Comparison of ENCODE assay signal across 8 cellular contexts in the genomic region with DNA sequence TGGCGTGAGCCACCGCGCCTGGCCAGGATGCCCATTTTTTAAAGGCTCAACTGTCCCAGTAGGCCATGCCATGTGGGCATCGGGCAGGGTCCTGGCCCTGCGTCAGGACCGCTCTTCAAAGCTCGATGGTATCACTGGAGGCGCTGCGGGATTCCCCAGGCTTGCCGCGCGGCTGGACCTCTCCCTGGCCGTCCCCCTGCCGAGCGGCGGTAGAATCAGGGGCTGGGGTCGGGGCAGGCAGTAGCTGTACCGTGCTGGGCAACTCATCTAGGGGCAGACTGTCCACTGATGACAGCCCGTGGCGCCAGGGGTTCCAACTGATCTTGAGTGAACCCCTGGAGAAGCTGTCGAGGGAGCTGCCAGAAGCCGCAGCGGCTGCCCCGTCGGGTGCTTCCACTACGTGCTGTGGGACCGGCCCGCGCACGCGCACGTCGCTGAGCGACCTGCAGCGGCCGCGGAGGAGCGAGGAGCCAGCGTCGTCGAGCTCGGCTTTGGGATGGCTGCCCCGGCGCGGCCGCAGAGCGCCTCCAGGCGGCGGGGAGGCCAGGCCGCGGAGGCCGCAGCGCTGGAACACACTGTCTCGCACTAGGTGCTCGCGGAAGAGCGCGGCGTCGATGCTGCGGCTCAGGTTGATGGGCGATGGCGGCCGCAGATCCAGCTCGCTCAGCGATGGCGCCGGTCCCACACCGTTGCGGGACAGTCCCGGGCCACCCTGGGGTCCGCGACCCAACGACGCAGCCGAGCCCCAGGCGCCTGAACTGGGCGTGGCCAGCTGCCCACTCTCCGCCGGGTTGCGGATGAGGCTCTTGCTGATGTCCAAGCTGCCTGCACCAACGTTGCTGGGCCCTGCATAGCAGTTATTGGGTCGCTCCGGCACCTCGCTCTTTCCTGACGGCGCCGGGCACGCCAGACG. TPM values are rescaled to one million over a fixed set of nuclear protein-coding genes. Genes with fewer than 3 reads are reported as not detected.
DNase-seq lines count a peak whose midpoint lies in the region; ATAC-seq and TF ChIP-seq lines count a peak whose summit lies in the region.

No MANE protein-coding gene starts in this region.

- H3K27ac ChIP-seq in H9 (ENCODE audit: insufficient read length, low read depth, low read length): no peak overlapping the region
- peak overlapping the region; percentile 17 to 87 for H3K27ac ChIP-seq in lung (ENCODE audit: low read depth in 1 of 2, low read length in 1 of 2)

- H3K9me3 ChIP-seq in H9 (ENCODE audit: control insufficient read depth, low read depth, low read length) (no peaks in the 10 kb centered on the region), lung (ENCODE audit: control insufficient read depth in 2 of 2, insufficient read depth in 1 of 2, low read length in 1 of 2) (no peaks in the 10 kb centered on the region)

- H3K4me3 Mint-ChIP-seq in H9: peak overlapping the region; percentile 70 to 85

- DNase-seq in AG09319 (ENCODE audit: extremely low read depth, low read depth): peak; percentile 67
- peak; percentile 90 for DNase-seq in H9
- peak; percentile 43 for DNase-seq in NCI-H524 treated with DMSO at 0.1 percent for 48 hours (lab: John Stamatoyannopoulos, UW)
- peak; percentile 33 to 77 (median 69) for DNase-seq in activated CD8-positive, alpha-beta memory T cell treated with anti-CD3 and anti-CD28 coated beads for 48 hours (ENCODE audit: low read depth in 2 of 3, low spot score in 2 of 3)
- peak; percentile 71 for DNase-seq in effector CD8-positive, alpha-beta T cell (lab: John Stamatoyannopoulos, UW)
- peak; percentile 88 for DNase-seq in lung (ENCODE audit: low spot score)
- DNase-seq in stimulated activated CD4-positive, alpha-beta T cell treated with anti-CD3 and anti-CD28 coated beads, Interleukin-4, amount 100 ng/mL, for 4 hours: peak; percentile 73 to 79
- DNase-seq in UCSD-AML1 (lab: John Stamatoyannopoulos, UW; ENCODE audit: unreplicated experiment): no peak

- H3K18ac ChIP-seq in H9 (ENCODE audit: insufficient read length, low read depth, low read length): no peak overlapping the region

- no peaks in the 10 kb centered on the region for H4K20me1 ChIP-seq in H9 (ENCODE audit: control insufficient read depth, insufficient read depth, insufficient read length)

- no peak overlapping the region for H2BK5ac ChIP-seq in H9 (ENCODE audit: insufficient read length, low read length)

- no peak overlapping the region for H2BK12ac ChIP-seq in H9 (ENCODE audit: insufficient read length, low read depth, low read length)

- no peak overlapping the region for H2BK120ac ChIP-seq in H9 (ENCODE audit: low read depth, low read length, poor library complexity, severe bottlenecking)

- H3K79me1 ChIP-seq in H9 (ENCODE audit: insufficient read depth, low read depth, low read length, poor library complexity, severe bottlenecking): no peaks in the 10 kb centered on the region

- peaks cover 14% of the 10 kb centered on the region for H3K23me2 ChIP-seq in H9 (ENCODE audit: insufficient read length, low read depth, low read length, poor library complexity, severe bottlenecking)

- H3K27me3 ChIP-seq in H9 (ENCODE audit: insufficient read depth, low read length) (no peaks in the 10 kb centered on the region), lung (ENCODE audit: control insufficient read depth, insufficient read depth) (no peaks in the 10 kb centered on the region)

- ATAC-seq in lung (ENCODE audit: insufficient read depth, low FRiP score): peak; percentile 87

- no peak overlapping the region for H3K56ac ChIP-seq in H9 (ENCODE audit: insufficient read length, low read depth, low read length)

- H3K4me3 ChIP-seq in lung: peak overlapping the region; percentile 49

- TF ChIP-seq CTCF in AG09319 (IDR thresholded peaks at IDR 0.05; ENCODE audit: low read depth, low read length) (peak; percentile 47), H9 (conservative IDR thresholded peaks at IDR 0.05) (peak; percentile 83), lung (IDR thresholded peaks at IDR 0.05; ENCODE audit: control extremely low read depth, extremely low read depth) (peak; percentile 81)

- no peak overlapping the region for H3K27ac Mint-ChIP-seq in H9

- no peak overlapping the region; the same call in 1 of the 2 replicates for H3K14ac ChIP-seq in H9 (ENCODE audit: insufficient read depth, low read length)

- H3K4me2 ChIP-seq in H9 (ENCODE audit: insufficient read depth, insufficient read length, low read length): peak overlapping the region; percentile 37

- peaks cover 0 to 17% of the 10 kb centered on the region in 2 donors for H3K36me3 ChIP-seq in lung (ENCODE audit: control insufficient read depth in 2 of 2, insufficient read depth in 2 of 2, low read length in 2 of 2)

- peaks cover 2 to 19% (median 10%) of the 10 kb centered on the region in 3 experiments; a peak in 6 of 7 replicates for H3K36me3 Mint-ChIP-seq in H9 (ENCODE audit: insufficient read depth in 1 of 3, low read depth in 3 of 3)

- H3K23ac ChIP-seq in H9 (ENCODE audit: insufficient read length, low read depth, low read length): no peak overlapping the region

- no peak overlapping the region for H3K9ac ChIP-seq in H9 (ENCODE audit: extremely low read depth, insufficient read length, low read length)

- no peak overlapping the region for H4K5ac ChIP-seq in H9 (ENCODE audit: insufficient read length, low read depth, low read length)

- no peak overlapping the region for H2AFZ ChIP-seq in H9 (ENCODE audit: low read length)

- H4K91ac ChIP-seq in H9 (ENCODE audit: insufficient read length, low read depth, low read length): no peak overlapping the region

- no CpG with 5 or more reads among the region's 90 CpGs for WGBS in H9 (ENCODE audit: extremely low coverage, insufficient read length, low lambda C conversion rate)
- 14 to 39% methylated on average over 89 to 90 of the region's 90 CpGs for WGBS in lung, 2 donors

- peaks cover 9% of the 10 kb centered on the region for H3K27me3 Mint-ChIP-seq in H9 (ENCODE audit: low read depth)

- no peaks in the 10 kb centered on the region for H3K79me2 ChIP-seq in H9 (ENCODE audit: insufficient read depth, low read length)

- H3K9me3 Mint-ChIP-seq in H9: no peaks in the 10 kb centered on the region; a peak in 1 of 5 replicates

- H2BK20ac ChIP-seq in H9 (ENCODE audit: low read depth, low read length, poor library complexity, severe bottlenecking): no peak overlapping the region

- H4K8ac ChIP-seq in H9 (replicated peaks; ENCODE audit: insufficient read length, low read depth, low read length): no peak overlapping the region

- H2BK15ac ChIP-seq in H9 (ENCODE audit: low read depth, low read length): no peak overlapping the region

- no peaks in the 10 kb centered on the region for H3K4me1 ChIP-seq in H9 (ENCODE audit: insufficient read depth, low read length)
- H3K4me1 ChIP-seq in lung (ENCODE audit: control insufficient read depth in 2 of 2, insufficient read depth in 2 of 2, low read length in 2 of 2): peaks cover 0 to 8% of the 10 kb centered on the region in 2 donors

- H2AK5ac ChIP-seq in H9 (ENCODE audit: insufficient read length, low read length): no peak overlapping the region

- H3K4ac ChIP-seq in H9 (ENCODE audit: low read depth, low read length): no peak overlapping the region

- peaks cover under 1 to 9% of the 10 kb centered on the region in 2 experiments; a peak in 3 of 4 replicates for H3K4me1 Mint-ChIP-seq in H9

- H3T11ph ChIP-seq in H9 (ENCODE audit: low read length): no peak overlapping the region

RNA-seq across cellular contexts. Expression of a gene that starts 5.8 kb away (rescaled TPM):
- total RNA-seq in H9 (2021) (18.8 and 19.5 TPM in 2 replicates), lung (1 to 10 TPM; 2.1 to 5.2 TPM)
- 1 to 10 TPM; 1.1 to 1.5 TPM for polyA plus RNA-seq in lung

RNA-seq across cellular contexts. Expression of a gene that starts 12.7 kb away (rescaled TPM):
- total RNA-seq in H9 (2021) (15.5 and 17.2 TPM in 2 replicates), lung (10 to 100 TPM; 37.7 to 60.1 TPM)
- 10 to 100 TPM; 28.0 to 45.7 TPM for polyA plus RNA-seq in lung

RNA-seq across cellular contexts. Expression of a gene that starts 29.5 kb away (rescaled TPM):
- total RNA-seq in H9 (2021) (6.8 and 9.1 TPM in 2 replicates), lung (10 to 100 TPM; 31.7 to 35.4 TPM)
- polyA plus RNA-seq in lung: 10 to 100 TPM; 20.5 to 39.8 TPM

RNA-seq across cellular contexts. Expression of a gene that starts 40.3 kb away (rescaled TPM):
- total RNA-seq in H9 (2021): 39.3 and 45.6 TPM in 2 replicates
- total RNA-seq in lung: 10 to 100 TPM; 64.2 to 82.5 TPM
- polyA plus RNA-seq in lung: 100 to 1,000 TPM in 1 of 2 donors, 10 to 100 TPM in 1; 51.9 to 116 TPM

RNA-seq across cellular contexts. Expression of a gene that starts 43.7 kb away (rescaled TPM):
- 2.0 and 2.1 TPM in 2 replicates for total RNA-seq in H9 (2021)
- 10 to 100 TPM; 11.3 to 22.9 TPM for total RNA-seq in lung
- polyA plus RNA-seq in lung: 10 to 100 TPM in 1 of 2 donors, 1 to 10 TPM in 1; 7.0 to 26.1 TPM
